18 cellular contexts compared by ENCODE assay signal in the genomic region with DNA sequence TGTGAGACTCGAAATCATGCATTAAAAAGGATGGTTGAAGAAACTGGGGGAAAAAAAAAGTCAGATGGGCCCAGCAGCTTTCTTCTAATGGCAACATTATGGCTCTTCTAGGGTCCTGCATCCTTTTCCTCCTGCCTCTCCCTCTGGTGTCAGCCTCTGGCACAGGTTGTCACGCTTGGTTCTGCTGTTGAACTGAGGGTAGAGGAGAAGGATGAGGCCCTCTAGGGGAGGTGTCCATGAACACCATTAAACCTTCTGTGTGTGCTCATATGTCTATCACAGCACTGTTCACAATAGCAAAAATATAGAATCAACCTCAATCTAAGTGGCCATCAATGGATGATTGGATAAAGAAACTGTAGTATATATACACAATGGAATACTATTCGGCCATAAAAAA. TPM values are rescaled to one million over a fixed set of nuclear protein-coding genes. Genes with fewer than 3 reads are reported as not detected.
DNase-seq lines count a peak whose midpoint lies in the region; ATAC-seq, FAIRE-seq and TF ChIP-seq lines count a peak whose summit lies in the region.
"Had no signal": no experiment of that assay in that cellular context is flagged by ENCODE, and none has a peak within 500 bp of the region (broad histone marks: within the 10 kb centered on the region; RNA-seq: fewer than 3 reads in every experiment).

No MANE protein-coding gene starts in this region.

- H3K9me1 ChIP-seq in K562 (ENCODE audit: control insufficient read depth, insufficient read depth, low read length) = no peaks in the 10 kb centered on the region

- in situ Hi-C loops in K562 (cut with MboI) = loop anchor here (10.0 kb wide), 1 partner anchor 368 kb away; no protein-coding TSS in a partner anchor

- H3K4me2 ChIP-seq in K562 (ENCODE audit: insufficient read depth, low read length) = no peak overlapping the region
- H3K4me2 ChIP-seq: BLaER1 treated with 17β-estradiol and CSF1 and Interleukin-3, amounts not matched to agents 10 nM and 100 nM; neural progenitor cell had no signal

- no peaks in the 10 kb centered on the region for H3K9me3 Mint-ChIP-seq in activated T-cell treated with anti-CD3 and anti-CD28 coated beads, Interleukin-2, amount 50 U/mL, for 24 hours
- H3K9me3 Mint-ChIP-seq: activated T-helper 17 cell treated with anti-CD3 and anti-CD28 coated beads, Interleukin-2, amount 50 U/mL, for 72 hours; neural progenitor cell had no signal

- H3K4me1 Mint-ChIP-seq in activated T-cell treated with anti-CD3 and anti-CD28 coated beads, Interleukin-2, amount 50 U/mL, for 24 hours (ENCODE audit: low read depth) = peaks cover 12% of the 10 kb centered on the region

- peaks cover 2 to 8% of the 10 kb centered on the region in 2 experiments; a peak in 2 of 5 replicates for H3K27me3 ChIP-seq in K562 (ENCODE audit: control insufficient read depth in 2 of 2, insufficient read depth in 2 of 2, low read length in 2 of 2)
- H3K27me3 ChIP-seq: BLaER1 treated with 17β-estradiol and CSF1 and Interleukin-3, amounts not matched to agents 10 nM and 100 nM; neural progenitor cell had no signal

- H4K20me1 ChIP-seq in K562 (replicated peaks; ENCODE audit: control insufficient read depth, insufficient read depth, low read length) = no peaks in the 10 kb centered on the region

- H3K4me3 ChIP-seq in GM12864 (ENCODE audit: low read depth, low read length) (no peak overlapping the region), K562 (no peak overlapping the region)
- H3K4me3 ChIP-seq: BLaER1 treated with 17β-estradiol and CSF1 and Interleukin-3, amounts not matched to agents 10 nM and 100 nM; neural progenitor cell; SK-N-MC had no signal

- H3K9me3 ChIP-seq in K562 (replicated peaks; ENCODE audit: control insufficient read depth, insufficient read depth, low read depth, low read length) = no peaks in the 10 kb centered on the region
- H3K9me3 ChIP-seq: BLaER1 treated with 17β-estradiol and CSF1 and Interleukin-3, amounts not matched to agents 10 nM and 100 nM had no signal

- peak; percentile 30 for TF ChIP-seq CTCF in 22Rv1 (IDR thresholded peaks at IDR 0.05)
- TF ChIP-seq CTCF in GM12864 (IDR thresholded peaks at IDR 0.05; ENCODE audit: low read depth, low read length, missing control alignments) = peak; percentile 15
- peak; percentile 64 to 94 (median 76) for TF ChIP-seq CTCF in K562 (IDR thresholded peaks at IDR 0.05 in 2 of 3, conservative IDR thresholded peaks at IDR 0.05 in 1 of 3; ENCODE audit: insufficient read depth in 2 of 3, low read depth in 1 of 3, low read length in 3 of 3)

- H3K27ac Mint-ChIP-seq in activated T-cell treated with anti-CD3 and anti-CD28 coated beads, Interleukin-2, amount 50 U/mL, for 24 hours = no peak overlapping the region
- H3K27ac Mint-ChIP-seq: activated T-helper 17 cell treated with anti-CD3 and anti-CD28 coated beads, Interleukin-2, amount 50 U/mL, for 72 hours; neural progenitor cell had no signal

- DNase-seq in GM12864 (ENCODE audit: low read depth) (no peak), NCI-H226 (peak; percentile 7), K562 (ENCODE audit: extremely low read depth in 1 of 4, low spot score in 3 of 4) (peak; percentile 45 to 62 (median 52))
- no peak for DNase-seq in activated T-cell treated with anti-CD3 and anti-CD28 coated beads, Interleukin-2, amount 50 U/mL, for 24 hours
- DNase-seq: activated CD4-positive, alpha-beta T cell treated with anti-CD3 and anti-CD28 coated beads for 4 hours; effector CD8-positive, alpha-beta T cell; MV-4-11; NCI-H510A treated with DMSO at 0.1 percent for 48 hours had no signal

- POLR2A ChIA-PET in K562 (lab: Yijun Ruan, JAX) = no interaction called here

- no peak for TF ChIP-seq EP300 in K562 (IDR thresholded peaks at IDR 0.05; ENCODE audit: low read length)

- TF ChIP-seq RAD21 in K562 (CRISPR knock-in tag; conservative IDR thresholded peaks at IDR 0.05 in 1 of 2, IDR thresholded peaks at IDR 0.05 in 1 of 2) = 0 out of 4 replicates have a peak, but pooled peaks of 1 of the 2 experiments have one; percentile 21

- no peak overlapping the region for H2AFZ ChIP-seq in K562 (ENCODE audit: low read depth, low read length)
- H2AFZ ChIP-seq: neural progenitor cell had no signal

- no peak for TF ChIP-seq POLR2A in K562 (conservative IDR thresholded peaks at IDR 0.05)

- peak; percentile 91 for FAIRE-seq in K562 (lab: Jason Lieb, UNC)

- H3K9ac ChIP-seq in K562 (ENCODE audit: insufficient read depth in 1 of 2, low read depth in 2 of 2, low read length in 2 of 2) = no peak overlapping the region
- H3K9ac ChIP-seq: BLaER1 treated with 17β-estradiol and CSF1 and Interleukin-3, amounts not matched to agents 10 nM and 100 nM; neural progenitor cell had no signal

- CTCF ChIA-PET in K562 (lab: Yijun Ruan, JAX; ENCODE audit: low intra/inter-chr PET ratio) = no interaction called here

- H3K4me3 Mint-ChIP-seq in activated T-cell treated with anti-CD3 and anti-CD28 coated beads, Interleukin-2, amount 50 U/mL, for 24 hours = no peak overlapping the region
- H3K4me3 Mint-ChIP-seq: activated T-helper 17 cell treated with anti-CD3 and anti-CD28 coated beads, Interleukin-2, amount 50 U/mL, for 72 hours; neural progenitor cell had no signal

- WGBS in K562 (ENCODE audit: insufficient coverage, low coverage, missing lambda C conversion rate) = 31% methylated on average over 3 of the region's 3 CpGs

- ATAC-seq in K562 (peak; percentile 86), GM18867 (IDR thresholded peaks at IDR 0.05; ENCODE audit: unreplicated experiment) (no peak), GM21381 (IDR thresholded peaks at IDR 0.05; ENCODE audit: unreplicated experiment) (no peak), GM18873 (IDR thresholded peaks at IDR 0.05; ENCODE audit: low FRiP score, unreplicated experiment) (no peak)
- ATAC-seq: activated T-helper 17 cell treated with anti-CD3 and anti-CD28 coated beads, Interleukin-2, amount 50 U/mL, for 72 hours had no signal

- no peaks in the 10 kb centered on the region for H3K27me3 Mint-ChIP-seq in activated T-cell treated with anti-CD3 and anti-CD28 coated beads, Interleukin-2, amount 50 U/mL, for 24 hours
- H3K27me3 Mint-ChIP-seq: activated T-helper 17 cell treated with anti-CD3 and anti-CD28 coated beads, Interleukin-2, amount 50 U/mL, for 72 hours had no signal

- H3K79me2 ChIP-seq in K562 (ENCODE audit: control insufficient read depth, insufficient read depth, low read length) = no peaks in the 10 kb centered on the region

- no peak overlapping the region for H3K27ac ChIP-seq in 22Rv1
- no peak overlapping the region for H3K27ac ChIP-seq in K562 (ENCODE audit: extremely low read depth, low read depth, low read length)
- H3K27ac ChIP-seq: BLaER1 treated with 17β-estradiol and CSF1 and Interleukin-3, amounts not matched to agents 10 nM and 100 nM; HL-60; neural progenitor cell; SK-N-MC had no signal

- peaks cover 2% of the 10 kb centered on the region for H3K36me3 Mint-ChIP-seq in activated T-cell treated with anti-CD3 and anti-CD28 coated beads, Interleukin-2, amount 50 U/mL, for 24 hours (ENCODE audit: low read depth)

- no TSS peak for BruUV-seq in K562 (replicated peaks; lab: Mats Ljungman, UMichigan)

- intact Hi-C loops in K562 (cut with micrococcal nuclease) = loop anchor here (10.0 kb wide), 1 partner anchor 98 kb away; a partner anchor contains a TSS

- H3K4me1 ChIP-seq in K562 (replicated peaks in 1 of 2; ENCODE audit: control insufficient read depth in 2 of 2, insufficient read depth in 2 of 2, low read length in 2 of 2) = no peaks in the 10 kb centered on the region

- H3K36me3 ChIP-seq in K562 (ENCODE audit: control insufficient read depth, insufficient read depth, low read length) = no peaks in the 10 kb centered on the region
- H3K36me3 ChIP-seq: neural progenitor cell had no signal

RNA-seq across cellular contexts. Expression of a gene that starts 36.0 kb away (rescaled TPM):
- 15.6 and 21.6 TPM in 2 replicates for total RNA-seq in K562 (2011; cell fraction: chromatin; rRNA removed; ENCODE audit: low replicate concordance)
- 11.8 and 13.9 TPM in 2 replicates for total RNA-seq in K562 (2011; cell fraction: nucleolus; rRNA removed)
- total RNA-seq in K562 (2011; cell fraction: nucleoplasm; rRNA removed) = 14.7 and 15.7 TPM in 2 replicates
- total RNA-seq in K562 (2014; rRNA removed) (25.1 and 28.0 TPM in 2 replicates), K562 (2014; rRNA removed; fragmentation: Illumina TruSeq; extraction: Trizol) (20.5 and 24.2 TPM in 2 replicates), K562 (2015; rRNA removed; fragmentation: Illumina TruSeq; extraction: Trizol) (30.7 and 31.1 TPM in 2 replicates), K562 (2021) (19.9 and 22.9 TPM in 2 replicates)
- polyA plus RNA-seq in K562 (2011; rRNA removed) (23.9 and 27.1 TPM in 2 replicates), K562 (2014; fragmentation: Illumina TruSeq; extraction: Trizol) (32.5 and 34.1 TPM in 2 replicates), K562 (2014; fragmentation: Nextera tagmentation; extraction: Ambion mirVana) (10 to 100 TPM in 1 of 2 experiments, 1 to 10 TPM in 1; 9.5 to 10.6 TPM), K562 (2014; rRNA removed) (27.1 and 28.2 TPM in 2 replicates)
- polyA plus RNA-seq in K562 (2011; cell fraction: cytosol; rRNA removed) = 22.8 and 30.1 TPM in 2 replicates
- 21.3 and 23.8 TPM in 2 replicates for polyA plus RNA-seq in K562 (2011; cell fraction: nucleus; rRNA removed)
- polyA plus RNA-seq in K562 (2012) = 14.8 and 19.9 TPM in 2 replicates
- 34.5 and 34.7 TPM in 2 replicates for polyA minus RNA-seq in K562 (2011; rRNA and poly(A)+ RNA removed)
- polyA minus RNA-seq in K562 (2011; cell fraction: cytosol; rRNA and poly(A)+ RNA removed) = 15.0 and 16.0 TPM in 2 replicates
- polyA minus RNA-seq in K562 (2011; cell fraction: nucleus; rRNA and poly(A)+ RNA removed) = 10.0 and 16.0 TPM in 2 replicates

RNA-seq across cellular contexts. Expression of a gene that starts 51.1 kb away (rescaled TPM):
- 120 and 142 TPM in 2 replicates for total RNA-seq in K562 (2011; cell fraction: chromatin; rRNA removed; ENCODE audit: low replicate concordance)
- 64.1 and 76.7 TPM in 2 replicates for total RNA-seq in K562 (2011; cell fraction: nucleolus; rRNA removed)
- 77.9 and 94.5 TPM in 2 replicates for total RNA-seq in K562 (2011; cell fraction: nucleoplasm; rRNA removed)
- total RNA-seq in K562 (2014; rRNA removed) = 67.0 and 80.2 TPM in 2 replicates
- total RNA-seq in K562 (2014; rRNA removed; fragmentation: Illumina TruSeq; extraction: Trizol) = 94.1 and 104 TPM in 2 replicates
- 83.8 and 85.1 TPM in 2 replicates for total RNA-seq in K562 (2015; rRNA removed; fragmentation: Illumina TruSeq; extraction: Trizol)
- 83.8 and 88.6 TPM in 2 replicates for total RNA-seq in K562 (2021)
- 89.3 and 120 TPM in 2 replicates for polyA plus RNA-seq in K562 (2011; rRNA removed)
- polyA plus RNA-seq in K562 (2011; cell fraction: cytosol; rRNA removed) = 55.3 and 65.6 TPM in 2 replicates
- 95.7 and 103 TPM in 2 replicates for polyA plus RNA-seq in K562 (2011; cell fraction: nucleus; rRNA removed)
- 50.1 and 76.2 TPM in 2 replicates for polyA plus RNA-seq in K562 (2012)
- 83.9 and 96.8 TPM in 2 replicates for polyA plus RNA-seq in K562 (2014; fragmentation: Illumina TruSeq; extraction: Trizol)
- polyA plus RNA-seq in K562 (2014; fragmentation: Nextera tagmentation; extraction: Ambion mirVana) = 10 to 100 TPM; 13.0 to 17.2 TPM
- polyA plus RNA-seq in K562 (2014; rRNA removed) = 66.3 and 77.5 TPM in 2 replicates
- polyA minus RNA-seq in K562 (2011; rRNA and poly(A)+ RNA removed) = 126 and 135 TPM in 2 replicates
- polyA minus RNA-seq in K562 (2011; cell fraction: cytosol; rRNA and poly(A)+ RNA removed) = 63.5 and 68.0 TPM in 2 replicates
- polyA minus RNA-seq in K562 (2011; cell fraction: nucleus; rRNA and poly(A)+ RNA removed) = 63.0 and 97.1 TPM in 2 replicates

RNA-seq across cellular contexts. Expression of a gene that starts 54.9 kb away (rescaled TPM):
- not detected in 2 replicates for total RNA-seq in K562 (2011; cell fraction: chromatin; rRNA removed; ENCODE audit: low replicate concordance)
- total RNA-seq in K562 (2011; cell fraction: nucleolus; rRNA removed) = not detected in 2 replicates
- total RNA-seq in K562 (2011; cell fraction: nucleoplasm; rRNA removed) = not detected in 2 replicates
- total RNA-seq in K562 (2014; rRNA removed) (not detected in 2 replicates), K562 (2014; rRNA removed; fragmentation: Illumina TruSeq; extraction: Trizol) (not detected in 2 replicates), K562 (2015; rRNA removed; fragmentation: Illumina TruSeq; extraction: Trizol) (not detected in 2 replicates), K562 (2021) (0.67 TPM in 1 of 2 replicates, not detected in the other)
- polyA plus RNA-seq in K562 (2011; rRNA removed) (not detected in 2 replicates), K562 (2014; fragmentation: Illumina TruSeq; extraction: Trizol) (not detected in 2 replicates), K562 (2014; fragmentation: Nextera tagmentation; extraction: Ambion mirVana) (not detected), K562 (2014; rRNA removed) (not detected in 2 replicates)
- 0.03 TPM in 1 of 2 replicates, not detected in the other for polyA plus RNA-seq in K562 (2011; cell fraction: cytosol; rRNA removed)
- polyA plus RNA-seq in K562 (2011; cell fraction: nucleus; rRNA removed) = not detected in 2 replicates
- polyA plus RNA-seq in K562 (2012) = not detected in 2 replicates
- not detected in 2 replicates for polyA minus RNA-seq in K562 (2011; rRNA and poly(A)+ RNA removed)
- polyA minus RNA-seq in K562 (2011; cell fraction: cytosol; rRNA and poly(A)+ RNA removed) = not detected in 2 replicates
- not detected in 2 replicates for polyA minus RNA-seq in K562 (2011; cell fraction: nucleus; rRNA and poly(A)+ RNA removed)
- total RNA-seq: activated T-helper 17 cell treated with anti-CD3 and anti-CD28 coated beads, Interleukin-2, amount 50 U/mL, for 72 hours; lower leg skin had no signal

Comparison
In these comparisons a context has a peak if more than half of its experiments do, and no peak if none do; other contexts are left out.
1. CTCF ChIP-seq: peak in every context shown above with its lines; median percentile 76 in K562; 30 in 22Rv1; 15 in GM12864.
2. DNase-seq: peak in NCI-H226 (single experiment) and K562 (4 of 4); none in GM12864 (single experiment) and activated T-cell treated with anti-CD3 and anti-CD28 coated beads, Interleukin-2, amount 50 U/mL, for 24 hours (single experiment).